In genomic region chr1:51154776-51155175, GRCh38 we compare ENCODE assay signal across 28 cellular contexts. TPM values are rescaled to one million over a fixed set of nuclear protein-coding genes. Genes with fewer than 3 reads are reported as not detected.
DNase-seq lines count a peak whose midpoint lies in the region; ATAC-seq, FAIRE-seq and TF ChIP-seq lines count a peak whose summit lies in the region.
"Had no signal": no experiment of that assay in that cellular context is flagged by ENCODE, and none has a peak within 500 bp of the region (broad histone marks: within the 10 kb centered on the region; RNA-seq: fewer than 3 reads in every experiment).

No MANE protein-coding gene starts in this region.

- TF ChIP-seq RAD21 in HCT116 (IDR thresholded peaks at IDR 0.05; ENCODE audit: low read depth) (no peak), K562 (CRISPR knock-in tag; conservative IDR thresholded peaks at IDR 0.05 in 1 of 2, IDR thresholded peaks at IDR 0.05 in 1 of 2) (no peak)

- no peaks in the 10 kb centered on the region for H3K9me2 ChIP-seq in HCT116 (ENCODE audit: insufficient read depth)

- H2AFZ ChIP-seq in HCT116 (ENCODE audit: low read depth, low read length, poor library complexity, severe bottlenecking) (no peak overlapping the region), K562 (ENCODE audit: low read depth, low read length) (no peak overlapping the region)

- H3K9ac ChIP-seq in HCT116 (ENCODE audit: low read length) (no peak overlapping the region), K562 (ENCODE audit: insufficient read depth in 1 of 2, low read depth in 2 of 2, low read length in 2 of 2) (no peak overlapping the region)
- H3K9ac ChIP-seq: BLaER1 had no signal

- H3K9me1 ChIP-seq in K562 (ENCODE audit: control insufficient read depth, insufficient read depth, low read length), result no peaks in the 10 kb centered on the region

- DNase-seq in DMS 273 (lab: John Stamatoyannopoulos, UW; ENCODE audit: unreplicated experiment), result peak; percentile 4
- DNase-seq in DMS 273 treated with DMSO at 0.1 percent for 48 hours (lab: John Stamatoyannopoulos, UW), result no peak
- DNase-seq in HCT116 (ENCODE audit: low read depth, low spot score), result no peak
- peak; percentile 7 for DNase-seq in OCI-M1 (lab: John Stamatoyannopoulos, UW)
- no peak for DNase-seq in K562 (ENCODE audit: extremely low read depth in 1 of 4, low spot score in 3 of 4)
- no peak for DNase-seq in AG08395 (ENCODE audit: low spot score)
- no peak for DNase-seq in HuH-7.5 (ENCODE audit: low spot score)
- DNase-seq: BE2C; C1 segment of cervical spinal cord; CD4-positive, alpha-beta memory T cell; CD4-positive, CD25-positive, alpha-beta regulatory T cell; CD8-positive, alpha-beta memory T cell; COR-L47; DMS153; DMS53; DMS79; DND-41; EL; GDM1 had no signal

- H3K4me3 ChIP-seq in HCT116 (replicated peaks in 1 of 2; ENCODE audit: low read depth in 1 of 2, low read length in 2 of 2) (no peak overlapping the region), K562 (no peak overlapping the region)
- H3K4me3 ChIP-seq: A549, BLaER1 had no signal

- intact Hi-C loops in HCT116 (cut with micrococcal nuclease), result no loop called here
- intact Hi-C loops in K562 (cut with micrococcal nuclease), result no loop called here

- 0% methylated on average over 1 of the region's 1 CpG for whole genome bisulfite sequencing in K562 (ENCODE audit: insufficient coverage, low coverage, missing lambda C conversion rate)

- FAIRE-seq in K562 (lab: Jason Lieb, UNC), result no peak
- FAIRE-seq: A549, GM12891, GM19239 had no signal

- POLR2A ChIA-PET in HCT116 (lab: Charles Lee), result no interaction called here
- POLR2A ChIA-PET in K562 (lab: Yijun Ruan, JAX), result interaction anchor here (1.2 to 1.3 kb wide), 2 partner anchors 8 to 12 kb away, joined by 5 read pairs; no protein-coding TSS in a partner anchor

- H3K79me2 ChIP-seq in HCT116 (ENCODE audit: insufficient read depth, low read length) (no peaks in the 10 kb centered on the region), K562 (ENCODE audit: control insufficient read depth, insufficient read depth, low read length) (no peaks in the 10 kb centered on the region)

- H3K4me2 ChIP-seq in HCT116 (ENCODE audit: low read length), result no peak overlapping the region
- H3K4me2 ChIP-seq in K562 (ENCODE audit: insufficient read depth, low read length), result no peak overlapping the region
- H3K4me2 ChIP-seq: A549, BLaER1 had no signal

- no peak for ATAC-seq in HCT116
- no peak for ATAC-seq in K562
- ATAC-seq: A549 had no signal

- no peaks in the 10 kb centered on the region for H3K4me1 ChIP-seq in HCT116 (ENCODE audit: control insufficient read depth in 1 of 2, insufficient read depth in 2 of 2, low read length in 2 of 2)
- H3K4me1 ChIP-seq in K562 (replicated peaks in 1 of 2; ENCODE audit: control insufficient read depth in 2 of 2, insufficient read depth in 2 of 2, low read length in 2 of 2), result 0 out of 5 replicates have a peak, but pooled peaks cover 0 to 4% of the 10 kb centered on the region in 2 experiments
- H3K4me1 ChIP-seq: A549, BE2C had no signal

- H3K36me3 ChIP-seq in HCT116 (ENCODE audit: control insufficient read depth in 1 of 2, insufficient read depth in 2 of 2, low read length in 2 of 2) (no peaks in the 10 kb centered on the region), K562 (ENCODE audit: control insufficient read depth, insufficient read depth, low read length) (no peaks in the 10 kb centered on the region)
- H3K36me3 ChIP-seq: BE2C, BLaER1 had no signal

- RAD21 ChIA-PET in HCT116 (lab: Charles Lee; ENCODE audit: low non-redundant PET in 1 of 2, low total read pairs in 2 of 2, uncharacterized antibody in 2 of 2, unreplicated experiment in 2 of 2), result no interaction called here

- H3K27ac ChIP-seq in HCT116 (ENCODE audit: low read depth, low read length) (no peak overlapping the region), K562 (ENCODE audit: extremely low read depth, low read depth, low read length) (no peak overlapping the region)
- H3K27ac ChIP-seq: 22Rv1, A549, BLaER1 had no signal

- H3K9me3 ChIP-seq in HCT116 (ENCODE audit: control insufficient read depth in 1 of 2, insufficient read depth in 1 of 2, low read depth in 1 of 2, low read length in 2 of 2) (peaks cover 0 to 7% of the 10 kb centered on the region in 2 experiments; a peak in 2 of 4 replicates), K562 (replicated peaks; ENCODE audit: control insufficient read depth, insufficient read depth, low read depth, low read length) (no peaks in the 10 kb centered on the region)
- H3K9me3 ChIP-seq: BE2C had no signal

- in situ Hi-C loops in K562 (cut with MboI), result no loop called here

- TF ChIP-seq POLR2A in HCT116 (IDR thresholded peaks at IDR 0.05; ENCODE audit: borderline replicate concordance, extremely low read depth, insufficient read depth, insufficient read length) (no peak), K562 (conservative IDR thresholded peaks at IDR 0.05) (no peak)

- TF ChIP-seq CTCF in HCT116 (IDR thresholded peaks at IDR 0.05 in 2 of 3, conservative IDR thresholded peaks at IDR 0.05 in 1 of 3; ENCODE audit: borderline replicate concordance in 1 of 3, insufficient read depth in 1 of 3, low read depth in 2 of 3, low read length in 2 of 3), result no peak
- no peak for TF ChIP-seq CTCF in K562 (IDR thresholded peaks at IDR 0.05 in 2 of 3, conservative IDR thresholded peaks at IDR 0.05 in 1 of 3; ENCODE audit: insufficient read depth in 2 of 3, low read depth in 1 of 3, low read length in 3 of 3)

- TF ChIP-seq EP300 in K562 (IDR thresholded peaks at IDR 0.05; ENCODE audit: low read length), result no peak

- no peaks in the 10 kb centered on the region for H3K27me3 ChIP-seq in HCT116 (ENCODE audit: insufficient read depth, low read length)
- peaks cover 0 to 8% of the 10 kb centered on the region in 2 experiments; a peak in 2 of 5 replicates for H3K27me3 ChIP-seq in K562 (ENCODE audit: control insufficient read depth in 2 of 2, insufficient read depth in 2 of 2, low read length in 2 of 2)
- H3K27me3 ChIP-seq: BE2C, BLaER1 had no signal

- CTCF ChIA-PET in HCT116 (lab: Charles Lee), result no interaction called here
- CTCF ChIA-PET in K562 (lab: Yijun Ruan, JAX; ENCODE audit: low intra/inter-chr PET ratio), result no interaction called here

- no peaks in the 10 kb centered on the region for H4K20me1 ChIP-seq in HCT116 (ENCODE audit: insufficient read depth)
- H4K20me1 ChIP-seq in K562 (replicated peaks; ENCODE audit: control insufficient read depth, insufficient read depth, low read length), result no peaks in the 10 kb centered on the region
- H4K20me1 ChIP-seq: BLaER1 had no signal

- BruUV-seq in HCT116 (replicated peaks; lab: Mats Ljungman, UMichigan) (no TSS peak), K562 (replicated peaks; lab: Mats Ljungman, UMichigan) (no TSS peak)

TF ChIP-seq in HCT116, 20 proteins besides CTCF, POLR2A, EP300 and RAD21 (continues in another document):
- no peak for TF ChIP-seq ZBTB33 (IDR thresholded peaks at IDR 0.05; ENCODE audit: extremely low read depth, insufficient replicate concordance, low read length)
- peak; percentile 16; the same call in 1 of the 2 replicates for TF ChIP-seq CBX3 (IDR thresholded peaks at IDR 0.05; ENCODE audit: low read depth)

TF ChIP-seq in K562, 482 proteins besides CTCF, POLR2A, EP300 and RAD21 (continues in another document):
- TF ChIP-seq USF1 (CRISPR knock-in tag; IDR thresholded peaks at IDR 0.05) (no peak), DLX4 (CRISPR knock-in tag; IDR thresholded peaks at IDR 0.05) (no peak), MEIS2 (IDR thresholded peaks at IDR 0.05; ENCODE audit: partially characterized antibody) (no peak), TAF7 (tag; IDR thresholded peaks at IDR 0.05) (no peak), BRF2 (IDR thresholded peaks at IDR 0.05; ENCODE audit: borderline replicate concordance, insufficient read depth, insufficient read length) (no peak), NCOA2 (IDR thresholded peaks at IDR 0.05; ENCODE audit: partially characterized antibody in 2 of 2) (no peak), ZNF184 (CRISPR knock-in tag; IDR thresholded peaks at IDR 0.05) (no peak), NFXL1 (CRISPR knock-in tag; IDR thresholded peaks at IDR 0.05) (no peak)

RNA-seq across cellular contexts. Expression of gene C1orf185, which starts 52.7 kb away (rescaled TPM):
- total RNA-seq in HCT116 (2021; ENCODE audit: unreplicated experiment) (not detected), K562 (2014; rRNA removed) (not detected in 2 replicates), K562 (2014; rRNA removed; fragmentation: Illumina TruSeq; extraction: Trizol) (not detected in 2 replicates), K562 (2015; rRNA removed; fragmentation: Illumina TruSeq; extraction: Trizol) (not detected in 2 replicates), K562 (2021) (not detected in 2 replicates)
- polyA plus RNA-seq in HCT116 (2012), result not detected in 2 replicates
- total RNA-seq in K562 (2011; cell fraction: chromatin; rRNA removed; ENCODE audit: low replicate concordance), result not detected in 2 replicates
- not detected in 2 replicates for total RNA-seq in K562 (2011; cell fraction: nucleolus; rRNA removed)
- total RNA-seq in K562 (2011; cell fraction: nucleoplasm; rRNA removed), result not detected in 2 replicates
- polyA plus RNA-seq in K562 (2011; rRNA removed) (not detected in 2 replicates), K562 (2014; fragmentation: Illumina TruSeq; extraction: Trizol) (not detected in 2 replicates), K562 (2014; fragmentation: Nextera tagmentation; extraction: Ambion mirVana) (not detected), K562 (2014; rRNA removed) (not detected in 2 replicates)
- not detected in 2 replicates for polyA plus RNA-seq in K562 (2011; cell fraction: cytosol; rRNA removed)
- polyA plus RNA-seq in K562 (2011; cell fraction: nucleus; rRNA removed), result not detected in 2 replicates
- not detected in 2 replicates for polyA plus RNA-seq in K562 (2012)
- polyA minus RNA-seq in K562 (2011; rRNA and poly(A)+ RNA removed), result not detected in 2 replicates
- polyA minus RNA-seq in K562 (2011; cell fraction: cytosol; rRNA and poly(A)+ RNA removed), result not detected in 2 replicates
- polyA minus RNA-seq in K562 (2011; cell fraction: nucleus; rRNA and poly(A)+ RNA removed), result not detected in 2 replicates
- total RNA-seq: A172; CD4-positive, alpha-beta memory T cell; CD4-positive, CD25-positive, alpha-beta regulatory T cell; CD8-positive, alpha-beta memory T cell; Daoy; G401 had no signal
- polyA plus RNA-seq: A549; CD14-positive monocyte; CD4-positive, alpha-beta memory T cell; CD4-positive, CD25-positive, alpha-beta regulatory T cell; CD8-positive, alpha-beta memory T cell had no signal

Comparison
In these comparisons a context has a peak if more than half of its experiments do, and no peak if none do; other contexts are left out.
1. DNase-seq: peak in DMS 273 (single experiment) and OCI-M1 (single experiment); none in DMS 273 treated with DMSO at 0.1 percent for 48 hours (single experiment), HCT116 (single experiment), K562 (0 of 4), AG08395 (single experiment) and HuH-7.5 (single experiment).